8 cellular contexts compared by ENCODE assay signal in the genomic region with DNA sequence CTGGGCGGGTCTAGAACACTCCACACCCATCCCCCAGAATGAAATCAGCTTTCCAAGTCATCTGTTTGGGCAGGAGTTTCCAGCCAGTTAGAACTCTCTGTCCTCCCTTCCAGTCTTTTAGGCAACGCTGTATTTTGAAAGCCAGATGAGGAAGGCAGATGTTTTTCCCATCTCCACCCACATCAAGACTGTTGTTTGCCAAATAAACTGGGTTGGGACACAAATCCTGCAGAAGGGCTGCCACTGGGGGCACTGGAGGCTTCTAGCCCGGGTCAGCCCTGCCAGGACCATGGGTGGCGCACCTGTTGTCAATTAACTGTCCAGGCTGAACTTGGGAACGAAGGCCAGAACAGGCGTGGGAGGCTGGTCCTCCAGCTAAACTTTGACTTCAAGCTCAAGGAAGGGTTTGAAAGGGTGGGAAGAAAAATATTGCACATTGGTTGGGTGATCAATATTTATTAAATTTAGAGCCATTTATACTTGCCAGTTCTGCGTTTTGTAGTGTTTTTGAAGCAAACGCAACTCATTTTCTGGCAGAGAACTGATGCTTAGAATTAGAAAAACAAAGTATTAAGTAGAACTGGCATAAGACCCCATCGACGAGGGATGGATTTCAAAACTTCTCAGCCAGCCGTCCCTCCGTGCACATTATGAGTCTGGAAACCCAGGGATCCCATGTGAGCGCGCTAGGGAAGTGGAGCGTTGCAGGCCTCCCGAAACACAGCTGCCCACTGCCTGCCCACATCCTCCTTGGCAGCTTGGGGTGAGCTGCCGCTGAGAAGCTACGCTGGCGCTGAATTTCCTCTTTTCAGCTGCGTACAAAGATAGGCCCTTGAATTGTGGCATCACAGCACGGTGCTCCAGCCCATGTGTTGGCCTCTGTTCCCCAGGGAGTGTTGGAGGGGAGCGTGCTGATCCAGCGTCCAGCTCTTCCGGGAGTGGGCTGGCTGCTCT.
A peak's percentile ranks its signal among the peaks of the same experiment; 100 is the strongest.
DNase-seq lines count a peak whose midpoint lies in the region; ATAC-seq and TF ChIP-seq lines count a peak whose summit lies in the region.

No MANE protein-coding gene starts in this region.

- peak overlapping the region; percentile 49 for H3K27ac ChIP-seq in cingulate gyrus (ENCODE audit: low read depth, low read length)

- H3K9me3 Mint-ChIP-seq in activated CD4-positive, alpha-beta T cell treated with anti-CD3 and anti-CD28 coated beads for 36 hours (ENCODE audit: low read depth), result no peaks in the 10 kb centered on the region

- intact Hi-C loops in activated CD4-positive, alpha-beta T cell treated with anti-CD3 and anti-CD28 coated beads for 36 hours (cut with DNase I, micrococcal nuclease), result no loop called here

- H3K4me1 Mint-ChIP-seq in activated CD4-positive, alpha-beta T cell treated with anti-CD3 and anti-CD28 coated beads for 36 hours, result no peaks in the 10 kb centered on the region

- H3K4me3 ChIP-seq in AG09309 (ENCODE audit: control insufficient read depth, low read depth, low read length), result no peak overlapping the region

- peak; percentile 38 for ATAC-seq in GM19463 (IDR thresholded peaks at IDR 0.05; ENCODE audit: unreplicated experiment)
- ATAC-seq in activated CD4-positive, alpha-beta T cell treated with anti-CD3 and anti-CD28 coated beads for 36 hours, result no peak
- ATAC-seq in HG03095 (IDR thresholded peaks at IDR 0.05; ENCODE audit: unreplicated experiment), result no peak

- peak; percentile 9 for TF ChIP-seq CTCF in AG09309 (IDR thresholded peaks at IDR 0.05; ENCODE audit: control insufficient read depth, insufficient read depth, low read depth, low read length, missing control alignments)

- in situ Hi-C loops in KBM-7 (cut with MboI; ENCODE audit: low pct_unique_long_range_greater_than_20kb, low sequenced_read_pairs), result no loop called here

- no peak for DNase-seq in AG09309 (ENCODE audit: low read depth)
- peak; percentile 84 for DNase-seq in KBM-7
- DNase-seq in myocyte (ENCODE audit: low read depth), result peak; percentile 79
- DNase-seq in activated CD4-positive, alpha-beta T cell treated with anti-CD3 and anti-CD28 coated beads for 36 hours, result no peak
- no peak for DNase-seq in DMS79 (lab: John Stamatoyannopoulos, UW)

- POLR2A ChIA-PET in activated CD4-positive, alpha-beta T cell treated with anti-CD3 and anti-CD28 coated beads for 36 hours (lab: Charles Lee), result no interaction called here

- H3K27me3 Mint-ChIP-seq in activated CD4-positive, alpha-beta T cell treated with anti-CD3 and anti-CD28 coated beads for 36 hours, result peaks cover 5% of the 10 kb centered on the region

- no peaks in the 10 kb centered on the region for H3K36me3 Mint-ChIP-seq in activated CD4-positive, alpha-beta T cell treated with anti-CD3 and anti-CD28 coated beads for 36 hours (ENCODE audit: low read depth)

- no peak overlapping the region for H3K27ac Mint-ChIP-seq in activated CD4-positive, alpha-beta T cell treated with anti-CD3 and anti-CD28 coated beads for 36 hours

- no peak overlapping the region for H3K4me3 Mint-ChIP-seq in activated CD4-positive, alpha-beta T cell treated with anti-CD3 and anti-CD28 coated beads for 36 hours

- CTCF ChIA-PET in activated CD4-positive, alpha-beta T cell treated with anti-CD3 and anti-CD28 coated beads for 36 hours (lab: Charles Lee), result interaction anchor here (0.5 kb wide), 1 partner anchor 110 kb away, joined by 3 read pairs; no protein-coding TSS in a partner anchor

Comparison
In these comparisons a context has a peak if more than half of its experiments do, and no peak if none do; other contexts are left out.
1. DNase-seq: peak in KBM-7 (single experiment) and myocyte (single experiment); none in AG09309 (single experiment), activated CD4-positive, alpha-beta T cell treated with anti-CD3 and anti-CD28 coated beads for 36 hours (single experiment) and DMS79 (single experiment).